25 cellular contexts compared by ENCODE assay signal in genomic region chr6:110353420-110353819, GRCh38. TPM values are rescaled to one million over a fixed set of nuclear protein-coding genes. Genes with fewer than 3 reads are reported as not detected.
DNase-seq lines count a peak whose midpoint lies in the region; ATAC-seq and TF ChIP-seq lines count a peak whose summit lies in the region.
"Had no signal": no experiment of that assay in that cellular context is flagged by ENCODE, and none has a peak within 500 bp of the region (broad histone marks: within the 10 kb centered on the region; RNA-seq: fewer than 3 reads in every experiment).

No MANE protein-coding gene starts in this region.

- DNase-seq in SK-N-MC (ENCODE audit: low read depth, low spot score) (no peak), dorsolateral prefrontal cortex (no peak), superior temporal gyrus (ENCODE audit: extremely low spot score) (peak; percentile 54)
- no peak for DNase-seq in activated CD8-positive, alpha-beta T cell treated with anti-CD3 and anti-CD28 coated beads, Interleukin-2, amount 10 ng/mL, durations not matched to agents 7 days and 5 days
- DNase-seq: activated CD4-positive, alpha-beta T cell treated with anti-CD3 and anti-CD28 coated beads for 48 hours; activated naive CD8-positive, alpha-beta T cell treated with anti-CD3 and anti-CD28 coated beads for 36 hours; brain microvascular endothelial cell; dermis blood vessel endothelial cell; DMS153; erythroblast; gastrocnemius medialis; HFFc6; NCI-H1092; NCI-H2029 treated with DMSO at 0.1 percent for 48 hours; NCI-H510A treated with DMSO at 0.1 percent for 48 hours; stimulated activated CD4-positive, alpha-beta T cell treated with anti-CD3 and anti-CD28 coated beads, Interleukin-4, amount 100 ng/mL, for 24 hours; T-cell had no signal

- H3K9me3 Mint-ChIP-seq in activated CD8-positive, alpha-beta T cell treated with anti-CD3 and anti-CD28 coated beads, Interleukin-2, amount 10 ng/mL, durations not matched to agents 7 days and 5 days (ENCODE audit: insufficient read depth): no peaks in the 10 kb centered on the region
- H3K9me3 Mint-ChIP-seq: activated naive CD8-positive, alpha-beta T cell treated with anti-CD3 and anti-CD28 coated beads for 36 hours; activated T-helper 17 cell treated with anti-CD3 and anti-CD28 coated beads, Interleukin-2, amount 50 U/mL, for 72 hours; memory B cell; natural killer cell treated with Interleukin-12 subunit alpha and Interleukin-12 subunit beta and Interleukin-15 and Interleukin-18, amount 100 ng/mL, for 72 hours; stimulated activated naive CD8-positive, alpha-beta T cell treated with anti-CD3 and anti-CD28 coated beads, Interleukin-15, Interleukin-2, amounts not matched to agents 100 ng/mL and 50 ng/mL, for 24 hours; T-cell had no signal

- H3K27me3 ChIP-seq in dorsolateral prefrontal cortex (peaks cover 0 to 10% (median 0%) of the 10 kb centered on the region in 45 donors), muscle layer of colon (ENCODE audit: control insufficient read depth in 1 of 2, insufficient read depth in 2 of 2, low read length in 2 of 2) (no peaks in the 10 kb centered on the region)
- H3K27me3 ChIP-seq: brain microvascular endothelial cell had no signal

- ATAC-seq in activated CD8-positive, alpha-beta T cell treated with anti-CD3 and anti-CD28 coated beads, Interleukin-2, amount 10 ng/mL, durations not matched to agents 7 days and 5 days: no peak
- ATAC-seq in GM21390 (IDR thresholded peaks at IDR 0.05; ENCODE audit: unreplicated experiment): no peak
- no peak for ATAC-seq in GM21723 (IDR thresholded peaks at IDR 0.05; ENCODE audit: unreplicated experiment)
- ATAC-seq: activated T-helper 17 cell treated with anti-CD3 and anti-CD28 coated beads, Interleukin-2, amount 50 U/mL, for 72 hours; gastrocnemius medialis; natural killer cell treated with Interleukin-12 subunit alpha and Interleukin-12 subunit beta and Interleukin-15 and Interleukin-18, amount 100 ng/mL, for 72 hours; T-cell had no signal

- intact Hi-C loops in dorsolateral prefrontal cortex (cut with DNase I): no loop called here

- peak overlapping the region; percentile 12; the same call in 1 of the 2 replicates for H3K27ac ChIP-seq in SK-N-MC
- peak overlapping the region in 52 of 59 donors; percentile 21 to 98 (median 77) for H3K27ac ChIP-seq in dorsolateral prefrontal cortex
- peak overlapping the region; percentile 43 for H3K27ac ChIP-seq in muscle layer of colon (ENCODE audit: low read depth, low read length)
- H3K27ac ChIP-seq: brain microvascular endothelial cell, gastrocnemius medialis had no signal

- POLR2A ChIA-PET in activated CD8-positive, alpha-beta T cell treated with anti-CD3 and anti-CD28 coated beads, Interleukin-2, amount 10 ng/mL, durations not matched to agents 7 days and 5 days (lab: Charles Lee): no interaction called here

- no peak overlapping the region for H3K9ac ChIP-seq in SK-N-MC (ENCODE audit: insufficient read length)
- H3K9ac ChIP-seq in muscle layer of colon (ENCODE audit: low read length): peak overlapping the region; percentile 9

- H3K36me3 ChIP-seq in SK-N-MC (ENCODE audit: insufficient read depth, low read length): no peaks in the 10 kb centered on the region
- no peaks in the 10 kb centered on the region for H3K36me3 ChIP-seq in muscle layer of colon (ENCODE audit: insufficient read depth, low read length)
- H3K36me3 ChIP-seq: brain microvascular endothelial cell, gastrocnemius medialis had no signal

- no peaks in the 10 kb centered on the region for H3K36me3 Mint-ChIP-seq in activated CD8-positive, alpha-beta T cell treated with anti-CD3 and anti-CD28 coated beads, Interleukin-2, amount 10 ng/mL, durations not matched to agents 7 days and 5 days (ENCODE audit: low read depth)
- H3K36me3 Mint-ChIP-seq: activated naive CD8-positive, alpha-beta T cell treated with anti-CD3 and anti-CD28 coated beads for 36 hours; memory B cell; T-cell had no signal

- H3K4me3 Mint-ChIP-seq in activated CD8-positive, alpha-beta T cell treated with anti-CD3 and anti-CD28 coated beads, Interleukin-2, amount 10 ng/mL, durations not matched to agents 7 days and 5 days: no peak overlapping the region
- H3K4me3 Mint-ChIP-seq: activated naive CD8-positive, alpha-beta T cell treated with anti-CD3 and anti-CD28 coated beads for 36 hours; activated T-helper 17 cell treated with anti-CD3 and anti-CD28 coated beads, Interleukin-2, amount 50 U/mL, for 72 hours; HFFc6; memory B cell; natural killer cell treated with Interleukin-12 subunit alpha and Interleukin-12 subunit beta and Interleukin-15 and Interleukin-18, amount 100 ng/mL, for 72 hours; stimulated activated naive CD8-positive, alpha-beta T cell treated with anti-CD3 and anti-CD28 coated beads, Interleukin-15, Interleukin-2, amounts not matched to agents 100 ng/mL and 50 ng/mL, for 24 hours; T-cell had no signal

- CTCF ChIA-PET in activated CD8-positive, alpha-beta T cell treated with anti-CD3 and anti-CD28 coated beads, Interleukin-2, amount 10 ng/mL, durations not matched to agents 7 days and 5 days (lab: Charles Lee): interaction anchor here (1.1 to 2.4 kb wide), 3 partner anchors 12 to 313 kb away, joined by 4 to 8 read pairs (median 5); no protein-coding TSS in a partner anchor

- H3K27me3 Mint-ChIP-seq in activated CD8-positive, alpha-beta T cell treated with anti-CD3 and anti-CD28 coated beads, Interleukin-2, amount 10 ng/mL, durations not matched to agents 7 days and 5 days (ENCODE audit: low read depth): peaks cover 21% of the 10 kb centered on the region

- H3K27ac Mint-ChIP-seq in activated CD8-positive, alpha-beta T cell treated with anti-CD3 and anti-CD28 coated beads, Interleukin-2, amount 10 ng/mL, durations not matched to agents 7 days and 5 days: no peak overlapping the region
- H3K27ac Mint-ChIP-seq: activated naive CD8-positive, alpha-beta T cell treated with anti-CD3 and anti-CD28 coated beads for 36 hours; activated T-helper 17 cell treated with anti-CD3 and anti-CD28 coated beads, Interleukin-2, amount 50 U/mL, for 72 hours; HFFc6; memory B cell; natural killer cell treated with Interleukin-12 subunit alpha and Interleukin-12 subunit beta and Interleukin-15 and Interleukin-18, amount 100 ng/mL, for 72 hours; stimulated activated naive CD8-positive, alpha-beta T cell treated with anti-CD3 and anti-CD28 coated beads, Interleukin-15, Interleukin-2, amounts not matched to agents 100 ng/mL and 50 ng/mL, for 24 hours; T-cell had no signal

- H3K4me1 ChIP-seq in muscle layer of colon (ENCODE audit: insufficient read depth, low read length): peaks cover 76% of the 10 kb centered on the region
- H3K4me1 ChIP-seq: gastrocnemius medialis had no signal

- H3K4me1 Mint-ChIP-seq in activated CD8-positive, alpha-beta T cell treated with anti-CD3 and anti-CD28 coated beads, Interleukin-2, amount 10 ng/mL, durations not matched to agents 7 days and 5 days (ENCODE audit: low read depth): peaks cover 6% of the 10 kb centered on the region

- H3K4me3 ChIP-seq in SK-N-MC (no peak overlapping the region), dorsolateral prefrontal cortex (no peak overlapping the region), muscle layer of colon (ENCODE audit: low read depth in 1 of 2, low read length in 2 of 2) (no peak overlapping the region)
- H3K4me3 ChIP-seq: gastrocnemius medialis had no signal

- no peak for TF ChIP-seq CTCF in dorsolateral prefrontal cortex (IDR thresholded peaks at IDR 0.05 in 54 of 56, conservative IDR thresholded peaks at IDR 0.05 in 2 of 56; ENCODE audit: low read depth in 1 of 56, partially characterized antibody in 56 of 56)

- H3K9me3 ChIP-seq in SK-N-MC (ENCODE audit: low read depth, low read length) (no peaks in the 10 kb centered on the region), muscle layer of colon (ENCODE audit: low read length) (no peaks in the 10 kb centered on the region)
- H3K9me3 ChIP-seq: gastrocnemius medialis had no signal

RNA-seq across cellular contexts. Expression of gene METTL24, which starts 4.7 kb away (rescaled TPM):
- 10 to 100 TPM in 1 of 120 experiments, 1 to 10 TPM in 119; 2.2 to 10.3 (median 4.6) TPM for total RNA-seq in dorsolateral prefrontal cortex
- not detected for total RNA-seq in activated CD8-positive, alpha-beta T cell treated with anti-CD3 and anti-CD28 coated beads, Interleukin-2, amount 10 ng/mL, durations not matched to agents 7 days and 5 days
- total RNA-seq: activated T-helper 17 cell treated with anti-CD3 and anti-CD28 coated beads, Interleukin-2, amount 50 U/mL, for 72 hours; dermis blood vessel endothelial cell; gastrocnemius medialis; HFFc6; LHCN-M2; natural killer cell treated with Interleukin-12 subunit alpha and Interleukin-12 subunit beta and Interleukin-15 and Interleukin-18, amount 100 ng/mL, for 72 hours had no signal

Comparison
In these comparisons a context has a peak if more than half of its experiments do, and no peak if none do; other contexts are left out.
1. H3K27ac ChIP-seq: peak in every context shown above with its lines; median percentile 77 in dorsolateral prefrontal cortex; 43 in muscle layer of colon; 12 in SK-N-MC.